In genomic region chr3:126538966-126539365, GRCh38 we compare ENCODE assay signal across 13 cellular contexts.
"Had no signal": no experiment of that assay in that cellular context is flagged by ENCODE, and none has a peak within 500 bp of the region (broad histone marks: within the 10 kb centered on the region; RNA-seq: fewer than 3 reads in every experiment).

No MANE protein-coding gene starts in this region.

- DNase-seq: activated CD4-positive, alpha-beta memory T cell treated with anti-CD3 and anti-CD28 coated beads for 36 hours; activated CD4-positive, alpha-beta T cell treated with anti-CD3 and anti-CD28 coated beads for 4 hours; activated naive CD4-positive, alpha-beta T cell; activated T-cell treated with anti-CD3 and anti-CD28 coated beads, Interleukin-2, amount 50 U/mL, for 1 hour; foreskin fibroblast; left ventricle myocardium inferior; mammary epithelial cell; nephron progenitor cell; stimulated activated naive CD8-positive, alpha-beta T cell treated with anti-CD3 and anti-CD28 coated beads, Interleukin-15, amount 100 ng/mL, for 72 hours; trophoblast cell had no signal

- ATAC-seq: activated T-helper 17 cell treated with anti-CD3 and anti-CD28 coated beads, Interleukin-2, amount 50 U/mL, for 72 hours; body of pancreas; stimulated activated naive CD8-positive, alpha-beta T cell treated with anti-CD3 and anti-CD28 coated beads, Interleukin-15, amount 100 ng/mL, for 72 hours; WTC11 had no signal
